20 cellular contexts compared by ENCODE assay signal in genomic region chr1:177014325-177014724, GRCh38.
"Had no signal": no experiment of that assay in that cellular context is flagged by ENCODE, and none has a peak within 500 bp of the region (broad histone marks: within the 10 kb centered on the region; RNA-seq: fewer than 3 reads in every experiment).

No MANE protein-coding gene starts in this region.

- DNase-seq: colonic mucosa; dermis blood vessel endothelial cell; effector CD4-positive, alpha-beta T cell; effector memory CD4-positive, alpha-beta T cell; esophagus squamous epithelium; foreskin fibroblast; foreskin melanocyte; gastrocnemius medialis; heart left ventricle; hypothalamus; immature natural killer cell; islet precursor cell; left cardiac atrium; left lung; left ventricle myocardium superior; lower lobe of right lung; mesenchymal stem cell had no signal

- H3K4me2 ChIP-seq: hepatocyte had no signal

- H3K36me3 ChIP-seq: colonic mucosa, esophagus squamous epithelium, gastrocnemius medialis, heart left ventricle, left lung, lower lobe of right lung had no signal

- H2AFZ ChIP-seq: hepatocyte had no signal

- H3K9me3 Mint-ChIP-seq: mesothelial cell of epicardium had no signal

- H3K27me3 ChIP-seq: colonic mucosa, dorsolateral prefrontal cortex, esophagus squamous epithelium, gastrocnemius medialis, heart left ventricle, hepatocyte, left lung had no signal

- H3K4me1 ChIP-seq: colonic mucosa, esophagus squamous epithelium, gastrocnemius medialis, heart left ventricle, left lung, lower lobe of right lung had no signal

- ATAC-seq: gastrocnemius medialis, heart left ventricle, left cardiac atrium, left lung, left ventricle myocardium superior, lower lobe of right lung had no signal

- H3K4me3 Mint-ChIP-seq: immature natural killer cell, mesothelial cell of epicardium had no signal

- H3K27ac Mint-ChIP-seq: immature natural killer cell, mesothelial cell of epicardium had no signal

- H3K4me1 Mint-ChIP-seq: immature natural killer cell, mesothelial cell of epicardium had no signal

- H3K9me3 ChIP-seq: colonic mucosa, esophagus squamous epithelium, gastrocnemius medialis, heart left ventricle, left lung, lower lobe of right lung had no signal

- H3K27ac ChIP-seq: colonic mucosa, esophagus squamous epithelium, gastrocnemius medialis, heart left ventricle, hepatocyte, left lung, lower lobe of right lung had no signal

- H3K79me2 ChIP-seq: hepatocyte had no signal

- H3K4me3 ChIP-seq: colonic mucosa, dorsolateral prefrontal cortex, esophagus squamous epithelium, gastrocnemius medialis, heart left ventricle, hepatocyte, left lung, lower lobe of right lung had no signal

- H3K36me3 Mint-ChIP-seq: immature natural killer cell, mesothelial cell of epicardium had no signal
